Comparison of ENCODE assay signal across 1 cellular context in genomic region chr16:50195756-50196155, GRCh38.
TF ChIP-seq lines count a peak whose summit lies in the region.

No MANE protein-coding gene starts in this region.

TF ChIP-seq in SK-N-SH, 30 proteins besides CTCF, POLR2A, EP300 and RAD21 (continued from another document):
- TF ChIP-seq NFIC (IDR thresholded peaks at IDR 0.05; ENCODE audit: borderline replicate concordance) (no peak), MAX (IDR thresholded peaks at IDR 0.05; ENCODE audit: low read depth) (no peak), NRF1 (IDR thresholded peaks at IDR 0.05; ENCODE audit: low read depth, low read length) (no peak), EZH2phosphoT487 (IDR thresholded peaks at IDR 0.05; ENCODE audit: borderline replicate concordance, low read depth) (no peak), REST (IDR thresholded peaks at IDR 0.05; ENCODE audit: low read depth, low read length) (no peak), GABPA (IDR thresholded peaks at IDR 0.05; ENCODE audit: low read depth) (no peak)
